12 cellular contexts compared by ENCODE assay signal in the genomic region with DNA sequence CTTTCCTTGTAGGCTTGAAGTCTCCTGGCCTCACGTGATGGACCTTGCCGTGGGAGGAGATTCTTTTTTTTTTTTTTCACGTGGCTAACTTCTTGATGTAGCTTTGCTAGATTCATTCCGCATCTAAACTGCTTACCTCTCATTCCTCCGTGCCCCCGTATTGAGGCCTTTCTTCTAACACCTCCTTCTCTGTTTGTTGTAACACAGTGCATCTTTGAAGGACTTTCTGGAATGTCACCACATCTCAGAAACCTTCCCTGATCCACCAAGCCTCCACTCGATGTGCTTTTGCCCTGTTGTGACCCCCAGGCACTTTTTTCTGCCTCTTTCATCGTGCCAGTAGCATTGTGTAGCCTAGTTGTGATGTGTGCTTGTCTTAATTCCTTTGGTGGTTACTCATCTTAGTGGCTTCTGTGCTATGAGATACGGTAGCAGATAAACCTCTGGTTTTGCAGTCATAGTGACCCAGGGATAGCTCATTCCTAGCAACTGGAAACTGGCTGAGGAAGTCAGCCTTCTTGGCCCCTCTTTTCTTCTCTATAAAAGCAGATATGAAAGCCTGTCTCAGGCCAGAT. TPM values are rescaled to one million over a fixed set of nuclear protein-coding genes. Genes with fewer than 3 reads are reported as not detected.
DNase-seq lines count a peak whose midpoint lies in the region; ATAC-seq, FAIRE-seq and TF ChIP-seq lines count a peak whose summit lies in the region.
"Had no signal": no experiment of that assay in that cellular context is flagged by ENCODE, and none has a peak within 500 bp of the region (broad histone marks: within the 10 kb centered on the region; RNA-seq: fewer than 3 reads in every experiment).

No MANE protein-coding gene starts in this region.

- peaks cover 47% of the 10 kb centered on the region for H3K4me1 ChIP-seq in mesodermal cell (ENCODE audit: control insufficient read depth, insufficient read depth, low read length, poor library complexity, severe bottlenecking)

- no peak for TF ChIP-seq CTCF in choroid plexus epithelial cell (conservative IDR thresholded peaks at IDR 0.05; ENCODE audit: low read depth, low read length)

- FAIRE-seq in HTR-8/SVneo (lab: Jason Lieb, UNC), result peak; percentile 76
- FAIRE-seq: GM18507 had no signal

- H3K9me3 ChIP-seq in mesodermal cell (ENCODE audit: control insufficient read depth, low read length), result no peaks in the 10 kb centered on the region
- H3K9me3 ChIP-seq: body of pancreas had no signal

- 65 to 71% methylated on average over 5 to 7 of the region's 9 CpGs for WGBS in mesodermal cell (ENCODE audit: insufficient coverage in 2 of 2), 2 experiments

- H3K36me3 ChIP-seq in mesodermal cell (ENCODE audit: control insufficient read depth, insufficient read depth, low read length), result no peaks in the 10 kb centered on the region

- ATAC-seq in GM21576 (IDR thresholded peaks at IDR 0.05; ENCODE audit: unreplicated experiment), result no peak
- ATAC-seq: body of pancreas had no signal

- DNase-seq in AG08396 (ENCODE audit: low spot score) (peak; percentile 82), HTR-8/SVneo (ENCODE audit: insufficient read length, low spot score) (peak; percentile 68), choroid plexus epithelial cell (ENCODE audit: low read depth) (peak; percentile 53), NCI-H510A treated with DMSO at 0.1 percent for 48 hours (lab: John Stamatoyannopoulos, UW) (no peak), COLO829 (ENCODE audit: low spot score) (no peak)
- no peak for DNase-seq in stimulated activated CD4-positive, alpha-beta T cell treated with anti-CD3 and anti-CD28 coated beads, Interleukin-1b, Interleukin-23, amount 100 ng/mL, for 48 hours
- DNase-seq: body of pancreas; CD8-positive, alpha-beta memory T cell; SHP77 treated with DMSO at 0.1 percent for 48 hours had no signal

- H3K4me3 ChIP-seq in choroid plexus epithelial cell (ENCODE audit: low read depth, low read length), result no peak overlapping the region
- H3K4me3 ChIP-seq in mesodermal cell (ENCODE audit: extremely low read depth, insufficient read depth, low read length, poor library complexity, severe bottlenecking), result no peak overlapping the region
- H3K4me3 ChIP-seq: body of pancreas had no signal

- H3K27ac ChIP-seq in mesodermal cell (ENCODE audit: low read depth, low read length, severe bottlenecking), result peak overlapping the region; percentile 95
- H3K27ac ChIP-seq: body of pancreas had no signal

RNA-seq across cellular contexts. Expression of gene BNC1, which starts 1.6 kb away (rescaled TPM):
- polyA plus RNA-seq in mesodermal cell (2013, experiment 1 of 2), result 12.0 TPM
- 13.5 TPM for polyA plus RNA-seq in mesodermal cell (2013, experiment 2 of 2)
- polyA plus RNA-seq: CD8-positive, alpha-beta memory T cell had no signal

Comparison
In these comparisons a context has a peak if more than half of its experiments do, and no peak if none do; other contexts are left out.
1. DNase-seq: peak in AG08396 (single experiment), HTR-8/SVneo (single experiment) and choroid plexus epithelial cell (single experiment); none in stimulated activated CD4-positive, alpha-beta T cell treated with anti-CD3 and anti-CD28 coated beads, Interleukin-1b, Interleukin-23, amount 100 ng/mL, for 48 hours (single experiment), NCI-H510A treated with DMSO at 0.1 percent for 48 hours (single experiment) and COLO829 (single experiment).